Comparison of ENCODE assay signal across 21 cellular contexts in genomic region chr10:85168287-85168686, GRCh38.
"Had no signal": no experiment of that assay in that cellular context is flagged by ENCODE, and none has a peak within 500 bp of the region (broad histone marks: within the 10 kb centered on the region; RNA-seq: fewer than 3 reads in every experiment).

No MANE protein-coding gene starts in this region.

- DNase-seq: activated CD4-positive, alpha-beta T cell treated with anti-CD3 and anti-CD28 coated beads, Interleukin-2, amount 10 ng/mL, durations not matched to agents 24 days and 14 days; activated CD4-positive, alpha-beta T cell treated with anti-CD3 and anti-CD28 coated beads, Interleukin-2, amount 50 U/mL, for 4 hours; activated CD8-positive, alpha-beta T cell treated with anti-CD3 and anti-CD28 coated beads for 36 hours; activated gamma-delta T cell; activated naive CD4-positive, alpha-beta T cell treated with Interleukin-2 at 50 U/mL for 16 hours; activated naive CD8-positive, alpha-beta T cell treated with anti-CD3 and anti-CD28 coated beads, Interleukin-2, amount 10 ng/mL, durations not matched to agents 7 days and 5 days; activated T-cell treated with anti-CD3 and anti-CD28 coated beads, Interleukin-2, amount 50 U/mL, for 1 hour; amygdala; NCI-H1105 treated with DMSO at 0.1 percent for 48 hours; NCI-H1436; NCI-H187; NCI-H2029 treated with DMSO at 0.1 percent for 48 hours; NCI-H345; NCI-H82; NK-92 treated with Interleukin-12 subunit alpha and Interleukin-12 subunit beta, amount 100 ng/mL, for 24 hours; PC-3; Peyer's patch; RPMI8226; SHP77 treated with DMSO at 0.1 percent for 48 hours; SK-N-SH had no signal

- ATAC-seq: activated CD8-positive, alpha-beta T cell treated with anti-CD3 and anti-CD28 coated beads for 36 hours; K562; PC-3 had no signal
